Comparison of ENCODE assay signal across 1 cellular context in genomic region chr14:99841436-99842071, GRCh38.
TF ChIP-seq lines count a peak whose summit lies in the region.

No MANE protein-coding gene starts in this region.

TF ChIP-seq in H1, 55 proteins besides CTCF, POLR2A, EP300 and RAD21 (continued from another document):
- no peak for TF ChIP-seq KDM4A (IDR thresholded peaks at IDR 0.05; ENCODE audit: low read depth, low read length, severe bottlenecking)
- TF ChIP-seq BACH1 (IDR thresholded peaks at IDR 0.05; ENCODE audit: low read length): no peak
- no peak for TF ChIP-seq JUND (IDR thresholded peaks at IDR 0.05; ENCODE audit: low read length)
- TF ChIP-seq POU5F1 (IDR thresholded peaks at IDR 0.05; ENCODE audit: low read depth, low read length): no peak
- TF ChIP-seq ASH2L (IDR thresholded peaks at IDR 0.05; ENCODE audit: low read length): no peak
- TF ChIP-seq TEAD4 (IDR thresholded peaks at IDR 0.05; ENCODE audit: low read depth, low read length): no peak
- no peak for TF ChIP-seq ZNF274 (IDR thresholded peaks at IDR 0.05; ENCODE audit: borderline replicate concordance, extremely low read depth, low read length)
- no peak for TF ChIP-seq SUZ12 (IDR thresholded peaks at IDR 0.05; ENCODE audit: low read length)
- TF ChIP-seq CHD2 (IDR thresholded peaks at IDR 0.05; ENCODE audit: low read length): no peak
